19 cellular contexts compared by ENCODE assay signal in genomic region chr1:212213754-212214153, GRCh38.
"Had no signal": no experiment of that assay in that cellular context is flagged by ENCODE, and none has a peak within 500 bp of the region (broad histone marks: within the 10 kb centered on the region; RNA-seq: fewer than 3 reads in every experiment).

No MANE protein-coding gene starts in this region.

- DNase-seq: activated CD4-positive, alpha-beta memory T cell treated with anti-CD3 and anti-CD28 coated beads for 36 hours; activated CD4-positive, alpha-beta T cell treated with anti-CD3 and anti-CD28 coated beads for 48 hours; activated naive CD4-positive, alpha-beta T cell treated with anti-CD3 and anti-CD28 coated beads for 36 hours; activated naive CD8-positive, alpha-beta T cell treated with anti-CD3 and anti-CD28 coated beads, Interleukin-2, amount 10 ng/mL, durations not matched to agents 7 days and 5 days; activated T-cell treated with anti-CD3 and anti-CD28 coated beads, Interleukin-2, amount 50 U/mL, for 48 hours; amygdala; cortex of kidney; foreskin keratinocyte; immature natural killer cell; nucleus accumbens; sigmoid colon; stimulated activated CD4-positive, alpha-beta T cell treated with anti-CD3 and anti-CD28 coated beads, Interleukin-2, amount 100 ng/mL, for 48 hours; stimulated activated CD8-positive, alpha-beta memory T cell treated with anti-CD3 and anti-CD28 coated beads, Interleukin-4, amount 100 ng/mL, for 48 hours; stimulated activated naive B cell treated with anti-CD40 and anti-IgM and Interleukin-4, amounts not matched to agents 10 μg/mL and 1 μg/mL and 100 μg/mL, for 72 hours; T1000; testis had no signal

- H3K4me1 ChIP-seq: foreskin keratinocyte, parathyroid adenoma, sigmoid colon, testis had no signal

- H3K27me3 ChIP-seq: sigmoid colon, testis had no signal

- H3K9ac ChIP-seq: parathyroid adenoma had no signal

- H3K79me2 ChIP-seq: parathyroid adenoma had no signal

- H2AFZ ChIP-seq: parathyroid adenoma had no signal

- H3K36me3 ChIP-seq: sigmoid colon had no signal

- FAIRE-seq: bronchial epithelial cell, endometrium had no signal

- H3K4me3 ChIP-seq: sigmoid colon, testis had no signal

- H3K9me3 ChIP-seq: sigmoid colon, testis had no signal

- H3K27ac ChIP-seq: foreskin keratinocyte, parathyroid adenoma, sigmoid colon, testis had no signal
